2 cellular contexts compared by ENCODE assay signal in genomic region chr11:60863550-60864521, GRCh38.
TF ChIP-seq lines count a peak whose summit lies in the region.

No MANE protein-coding gene starts in this region.

TF ChIP-seq in HepG2, 621 proteins besides CTCF, POLR2A, EP300 and RAD21:
- TF ChIP-seq ZNF12 (CRISPR knock-in tag; IDR thresholded peaks at IDR 0.05) = peak; percentile 55; the same call in 1 of the 2 replicates
- TF ChIP-seq ZGPAT (CRISPR knock-in tag; IDR thresholded peaks at IDR 0.05) = no peak
- TF ChIP-seq CREM (IDR thresholded peaks at IDR 0.05) = no peak
- TF ChIP-seq CREM (CRISPR knock-in tag; IDR thresholded peaks at IDR 0.05) = no peak
- TF ChIP-seq POLR2G (IDR thresholded peaks at IDR 0.05; ENCODE audit: low read depth, low read length) = no peak
- TF ChIP-seq ZNF644 (CRISPR knock-in tag; IDR thresholded peaks at IDR 0.05; ENCODE audit: low read depth) = no peak
- TF ChIP-seq CHCHD3 (CRISPR knock-in tag; IDR thresholded peaks at IDR 0.05) = no peak

TF ChIP-seq in WTC11, 78 proteins besides CTCF, POLR2A, EP300 and RAD21:
- TF ChIP-seq FOXK1 (CRISPR knock-in tag; IDR thresholded peaks at IDR 0.05) (no peak), ZNF121 (CRISPR knock-in tag; IDR thresholded peaks at IDR 0.05) (no peak), MYBL2 (CRISPR knock-in tag; IDR thresholded peaks at IDR 0.05) (no peak), FOXP1 (CRISPR knock-in tag; IDR thresholded peaks at IDR 0.05; ENCODE audit: borderline replicate concordance) (no peak), MXD4 (CRISPR knock-in tag; IDR thresholded peaks at IDR 0.05; ENCODE audit: borderline replicate concordance) (no peak), ZSCAN18 (CRISPR knock-in tag; IDR thresholded peaks at IDR 0.05) (no peak), STAT6 (CRISPR knock-in tag; conservative IDR thresholded peaks at IDR 0.05; ENCODE audit: low read depth) (no peak), ZBTB43 (CRISPR knock-in tag; IDR thresholded peaks at IDR 0.05) (no peak), PRDM15 (CRISPR knock-in tag; IDR thresholded peaks at IDR 0.05) (no peak), ZNF425 (CRISPR knock-in tag; conservative IDR thresholded peaks at IDR 0.05) (no peak)
